In genomic region chr16:30656974-30657865, GRCh38 we compare ENCODE assay signal across 8 cellular contexts. TPM values are rescaled to one million over a fixed set of nuclear protein-coding genes. Genes with fewer than 3 reads are reported as not detected.
DNase-seq lines count a peak whose midpoint lies in the region; ATAC-seq and TF ChIP-seq lines count a peak whose summit lies in the region.

No MANE protein-coding gene starts in this region.

- H3K36me3 Mint-ChIP-seq in naive thymus-derived CD4-positive, alpha-beta T cell: peaks cover 3 to 41% (median 16%) of the 10 kb centered on the region in 5 donors

- H3K27me3 Mint-ChIP-seq in naive thymus-derived CD4-positive, alpha-beta T cell: no peaks in the 10 kb centered on the region

- peak overlapping the region; percentile 97 for H3K27ac ChIP-seq in cingulate gyrus (ENCODE audit: low read depth, low read length)
- H3K27ac ChIP-seq in naive thymus-derived CD4-positive, alpha-beta T cell (ENCODE audit: low read depth, low read length): peak overlapping the region; percentile 78

- ATAC-seq in naive thymus-derived CD4-positive, alpha-beta T cell: no peak
- no peak for ATAC-seq in GM18870 (IDR thresholded peaks at IDR 0.05; ENCODE audit: unreplicated experiment)

- no peaks in the 10 kb centered on the region for H3K27me3 ChIP-seq in naive thymus-derived CD4-positive, alpha-beta T cell (ENCODE audit: control insufficient read depth in 2 of 2, insufficient read depth in 2 of 2, low read length in 2 of 2)

- H3K4me1 ChIP-seq in naive thymus-derived CD4-positive, alpha-beta T cell (ENCODE audit: control insufficient read depth in 2 of 2, insufficient read depth in 2 of 2, low read length in 2 of 2): peaks cover 32 to 33% of the 10 kb centered on the region in 2 donors

- H3K4me3 Mint-ChIP-seq in naive thymus-derived CD4-positive, alpha-beta T cell: peak overlapping the region; percentile 63 to 97 (median 82)

- peaks cover 0 to 6% (median 0%) of the 10 kb centered on the region in 11 donors for H3K9me3 Mint-ChIP-seq in naive thymus-derived CD4-positive, alpha-beta T cell

- DNase-seq in GM12864 (ENCODE audit: low read depth) (no peak), NCI-H1092 (lab: John Stamatoyannopoulos, UW) (peak; percentile 80), cerebellum (ENCODE audit: low spot score) (no peak)
- no peak for DNase-seq in naive thymus-derived CD4-positive, alpha-beta T cell
- DNase-seq in stimulated activated CD8-positive, alpha-beta memory T cell treated with anti-CD3 and anti-CD28 coated beads, Interleukin-4, amount 100 ng/mL, for 48 hours: no peak
- DNase-seq in stimulated activated CD4-positive, alpha-beta T cell treated with anti-CD3 and anti-CD28 coated beads, Interleukin-2, amount 100 ng/mL, for 48 hours: no peak

- intact Hi-C loops in naive thymus-derived CD4-positive, alpha-beta T cell (cut with micrococcal nuclease): loop anchor here (5.0 to 10.0 kb wide), 4 partner anchors 105 to 850 kb away; partner anchors contain the start of genes CFAP119 (in 1 of the 2), MAZ (in 1 of the 2), RNF40 (in 1 of the 2) and TBX6 (in 1 of the 2)

- H3K27ac Mint-ChIP-seq in naive thymus-derived CD4-positive, alpha-beta T cell: peak overlapping the region; percentile 82 to 100 (median 96)

- peak overlapping the region; percentile 46 for H3K4me3 ChIP-seq in GM12864 (ENCODE audit: low read depth, low read length)
- peak overlapping the region; percentile 61 for H3K4me3 ChIP-seq in naive thymus-derived CD4-positive, alpha-beta T cell (ENCODE audit: low read length)

- peaks cover 21 to 56% (median 39%) of the 10 kb centered on the region in 7 donors for H3K4me1 Mint-ChIP-seq in naive thymus-derived CD4-positive, alpha-beta T cell

- POLR2A ChIA-PET in naive thymus-derived CD4-positive, alpha-beta T cell (lab: Charles Lee): interaction anchor here (0.5 to 0.9 kb wide), 8 partner anchors 27 to 920 kb away, joined by 3 to 6 read pairs (median 3); partner anchors contain the start of gene ZNF747

- CTCF ChIA-PET in naive thymus-derived CD4-positive, alpha-beta T cell (lab: Charles Lee): interaction anchor here (0.7 kb wide), 1 partner anchor 819 kb away, joined by 4 read pairs; no protein-coding TSS in a partner anchor

- peaks cover 14 to 56% (median 25%) of the 10 kb centered on the region in 3 experiments for H3K36me3 ChIP-seq in naive thymus-derived CD4-positive, alpha-beta T cell (ENCODE audit: control insufficient read depth in 2 of 3, insufficient read depth in 3 of 3, low read length in 3 of 3)

- no peaks in the 10 kb centered on the region for H3K9me3 ChIP-seq in naive thymus-derived CD4-positive, alpha-beta T cell (ENCODE audit: control insufficient read depth in 2 of 3, low read length in 3 of 3)

- TF ChIP-seq CTCF in GM12864 (IDR thresholded peaks at IDR 0.05; ENCODE audit: low read depth, low read length, missing control alignments): no peak

RNA-seq across cellular contexts. Expression of gene FBRS, which starts 1.0 kb away (rescaled TPM):
- 100 to 1,000 TPM; 143 to 174 (median 164) TPM for total RNA-seq in naive thymus-derived CD4-positive, alpha-beta T cell
- polyA plus RNA-seq in naive thymus-derived CD4-positive, alpha-beta T cell: 1 to 10 TPM; 2.6 to 5.0 TPM
- total RNA-seq in cerebellum: 16.6 TPM

RNA-seq across cellular contexts. Expression of gene PRR14, which starts 6.5 kb away (rescaled TPM):
- 10 to 100 TPM; 57.6 to 91.9 (median 82.5) TPM for total RNA-seq in naive thymus-derived CD4-positive, alpha-beta T cell
- polyA plus RNA-seq in naive thymus-derived CD4-positive, alpha-beta T cell: 10 to 100 TPM; 13.3 to 20.9 TPM
- total RNA-seq in cerebellum: 8.4 TPM

RNA-seq across cellular contexts. Expression of gene SRCAP, which starts 41.8 kb away (rescaled TPM):
- total RNA-seq in naive thymus-derived CD4-positive, alpha-beta T cell: 100 to 1,000 TPM in 2 of 5 experiments, 10 to 100 TPM in 3; 82.6 to 111 (median 97.5) TPM
- polyA plus RNA-seq in naive thymus-derived CD4-positive, alpha-beta T cell: 10 to 100 TPM; 11.8 to 40.5 TPM
- 33.2 TPM for total RNA-seq in cerebellum

RNA-seq across cellular contexts. Expression of gene ZNF689, which starts 47.0 kb away (rescaled TPM):
- total RNA-seq in naive thymus-derived CD4-positive, alpha-beta T cell: 10 to 100 TPM in 4 of 5 experiments, 1 to 10 TPM in 1; 6.8 to 14.6 (median 12.4) TPM
- polyA plus RNA-seq in naive thymus-derived CD4-positive, alpha-beta T cell: 10 to 100 TPM; 11.5 to 15.6 TPM
- 7.2 TPM for total RNA-seq in cerebellum
